ENCODE assay signal across 15 cellular contexts in genomic region chr11:78810489-78811090, GRCh38.
DNase-seq lines count a peak whose midpoint lies in the region; ATAC-seq and TF ChIP-seq lines count a peak whose summit lies in the region.
"Had no signal": no experiment of that assay in that cellular context is flagged by ENCODE, and none has a peak within 500 bp of the region (broad histone marks: within the 10 kb centered on the region; RNA-seq: fewer than 3 reads in every experiment).

No MANE protein-coding gene starts in this region.

- no peaks in the 10 kb centered on the region for H3K9me3 ChIP-seq in SJSA1 (replicated peaks)
- no peaks in the 10 kb centered on the region for H3K9me3 ChIP-seq in mucosa of descending colon

- H3K9me3 Mint-ChIP-seq in HFFc6 (no peaks in the 10 kb centered on the region), osteocyte (ENCODE audit: unreplicated experiment) (no peaks in the 10 kb centered on the region)
- H3K9me3 Mint-ChIP-seq: activated T-cell treated with anti-CD3 and anti-CD28 coated beads, Interleukin-2, amount 50 U/mL, for 24 hours had no signal

- no peak for DNase-seq in HFFc6
- DNase-seq in SJSA1 (ENCODE audit: low read depth in 1 of 2, low spot score in 2 of 2) = no peak
- peak; percentile 42 for DNase-seq in left ventricle myocardium superior
- DNase-seq in osteocyte (ENCODE audit: extremely low spot score, unreplicated experiment) = no peak
- no peak for DNase-seq in mucosa of descending colon
- DNase-seq in D341Med (ENCODE audit: low spot score) = no peak
- DNase-seq: activated T-cell treated with anti-CD3 and anti-CD28 coated beads, Interleukin-2, amount 50 U/mL, for 24 hours; DND-41; erythroblast; NCI-H226; trophoblast cell had no signal

- peaks cover 37% of the 10 kb centered on the region for H3K4me1 ChIP-seq in SJSA1 (replicated peaks)
- H3K4me1 ChIP-seq in mucosa of descending colon (ENCODE audit: low read depth) = peaks cover 16% of the 10 kb centered on the region

- no peak overlapping the region for H3K4me3 ChIP-seq in SJSA1
- no peak overlapping the region for H3K4me3 ChIP-seq in mucosa of descending colon

- H3K27ac Mint-ChIP-seq in HFFc6 (peak overlapping the region; percentile 96), osteocyte (ENCODE audit: unreplicated experiment) (peak overlapping the region; percentile 92)
- H3K27ac Mint-ChIP-seq: activated T-cell treated with anti-CD3 and anti-CD28 coated beads, Interleukin-2, amount 50 U/mL, for 24 hours; B cell had no signal

- ATAC-seq in left ventricle myocardium superior (peak; percentile 85), mucosa of descending colon (no peak), HG03460 (IDR thresholded peaks at IDR 0.05; ENCODE audit: unreplicated experiment) (no peak), HG02973 (IDR thresholded peaks at IDR 0.05; ENCODE audit: unreplicated experiment) (no peak)
- ATAC-seq: Panc1 had no signal

- H3K36me3 Mint-ChIP-seq in HFFc6 (ENCODE audit: low read depth) = peaks cover 7% of the 10 kb centered on the region; the same call in 1 of the 2 replicates
- peaks cover 10% of the 10 kb centered on the region for H3K36me3 Mint-ChIP-seq in osteocyte (ENCODE audit: unreplicated experiment)

- peak overlapping the region; percentile 91 for H3K27ac ChIP-seq in SJSA1

- H3K4me1 Mint-ChIP-seq in HFFc6 (ENCODE audit: low read depth) (peaks cover 49% of the 10 kb centered on the region), osteocyte (ENCODE audit: unreplicated experiment) (peaks cover 69% of the 10 kb centered on the region)
- H3K4me1 Mint-ChIP-seq: B cell had no signal

- no peaks in the 10 kb centered on the region for H3K27me3 ChIP-seq in SJSA1 (replicated peaks)

- H3K4me3 Mint-ChIP-seq in HFFc6 = peak overlapping the region; percentile 67
- H3K4me3 Mint-ChIP-seq in osteocyte (ENCODE audit: unreplicated experiment) = no peak overlapping the region
- H3K4me3 Mint-ChIP-seq: activated T-cell treated with anti-CD3 and anti-CD28 coated beads, Interleukin-2, amount 50 U/mL, for 24 hours; B cell had no signal

- no peak for TF ChIP-seq CTCF in HFFc6 (IDR thresholded peaks at IDR 0.05)
- no peak for TF ChIP-seq CTCF in osteocyte (IDR thresholded peaks at IDR 0.05)
- no peak for TF ChIP-seq CTCF in mucosa of descending colon (IDR thresholded peaks at IDR 0.05)

- intact Hi-C loops in left ventricle myocardium superior (cut with micrococcal nuclease) (no loop called here), mucosa of descending colon (cut with DNase I, micrococcal nuclease) (no loop called here)

- H3K27me3 Mint-ChIP-seq in HFFc6 (ENCODE audit: insufficient read depth) = no peaks in the 10 kb centered on the region; the same call in 1 of the 2 replicates
- H3K27me3 Mint-ChIP-seq in osteocyte (ENCODE audit: unreplicated experiment) = no peaks in the 10 kb centered on the region

- no peaks in the 10 kb centered on the region for H3K36me3 ChIP-seq in SJSA1
- no peaks in the 10 kb centered on the region for H3K36me3 ChIP-seq in mucosa of descending colon (ENCODE audit: low read depth)
